In genomic region chr3:176310641-176311040, GRCh38 we compare ENCODE assay signal across 2 cellular contexts.
TF ChIP-seq lines count a peak whose summit lies in the region.

No MANE protein-coding gene starts in this region.

TF ChIP-seq in GM23338, 12 proteins besides CTCF, POLR2A, EP300 and RAD21:
- TF ChIP-seq ZNF462 (CRISPR knock-in tag; IDR thresholded peaks at IDR 0.05): no peak
- TF ChIP-seq ZNF331 (CRISPR knock-in tag; IDR thresholded peaks at IDR 0.05; ENCODE audit: low read depth): no peak
- no peak for TF ChIP-seq REST (IDR thresholded peaks at IDR 0.05; ENCODE audit: unreplicated experiment)
- no peak; the same call in none of the 2 replicates for TF ChIP-seq POLR2AphosphoS5 (IDR thresholded peaks at IDR 0.05; ENCODE audit: low read depth)
- no peak for TF ChIP-seq STAT1 (IDR thresholded peaks at IDR 0.05; ENCODE audit: unreplicated experiment)

TF ChIP-seq in WTC11, 78 proteins besides CTCF, POLR2A, EP300 and RAD21 (continued from another document):
- TF ChIP-seq AR (CRISPR knock-in tag; IDR thresholded peaks at IDR 0.05) (no peak), ZNF512 (CRISPR knock-in tag; IDR thresholded peaks at IDR 0.05; ENCODE audit: borderline replicate concordance) (no peak), ZNF317 (CRISPR knock-in tag; IDR thresholded peaks at IDR 0.05; ENCODE audit: borderline replicate concordance, low read depth) (no peak)
